13 cellular contexts compared by ENCODE assay signal in genomic region chr7:25091129-25091528, GRCh38. TPM values are rescaled to one million over a fixed set of nuclear protein-coding genes. Genes with fewer than 3 reads are reported as not detected.
DNase-seq lines count a peak whose midpoint lies in the region; ATAC-seq and TF ChIP-seq lines count a peak whose summit lies in the region.
"Had no signal": no experiment of that assay in that cellular context is flagged by ENCODE, and none has a peak within 500 bp of the region (broad histone marks: within the 10 kb centered on the region; RNA-seq: fewer than 3 reads in every experiment).

No MANE protein-coding gene starts in this region.

- H3K4me1 ChIP-seq in Caco-2, result no peaks in the 10 kb centered on the region

- ATAC-seq in activated CD4-positive, alpha-beta T cell treated with anti-CD3 and anti-CD28 coated beads for 36 hours, result no peak

- H2AFZ ChIP-seq in SU-DHL-6 (ENCODE audit: low read depth, low read length, severe bottlenecking), result peak overlapping the region; percentile 1

- H3K36me3 Mint-ChIP-seq in Calu3 (ENCODE audit: insufficient read depth, unreplicated experiment), result peaks cover 23% of the 10 kb centered on the region
- no peaks in the 10 kb centered on the region for H3K36me3 Mint-ChIP-seq in Caco-2 (ENCODE audit: insufficient read depth, unreplicated experiment)
- no peaks in the 10 kb centered on the region for H3K36me3 Mint-ChIP-seq in activated CD4-positive, alpha-beta T cell treated with anti-CD3 and anti-CD28 coated beads for 36 hours (ENCODE audit: low read depth)
- H3K36me3 Mint-ChIP-seq: CD4-positive, alpha-beta memory T cell had no signal

- POLR2A ChIA-PET in Caco-2 (lab: Charles Lee), result no interaction called here
- POLR2A ChIA-PET in activated CD4-positive, alpha-beta T cell treated with anti-CD3 and anti-CD28 coated beads for 36 hours (lab: Charles Lee), result no interaction called here

- intact Hi-C loops in Calu3 (cut with micrococcal nuclease; ENCODE audit: unreplicated experiment) (loop anchor here (5.0 to 10.0 kb wide), 4 partner anchors 124 to 799 kb away; no protein-coding TSS in a partner anchor), Caco-2 (cut with micrococcal nuclease; ENCODE audit: unreplicated experiment) (loop anchor here (5.0 to 10.0 kb wide), 2 partner anchors 74 to 209 kb away; no protein-coding TSS in a partner anchor)
- intact Hi-C loops in activated CD4-positive, alpha-beta T cell treated with anti-CD3 and anti-CD28 coated beads for 36 hours (cut with DNase I, micrococcal nuclease), result loop anchor here (10.0 kb wide), 4 partner anchors 426 to 1516 kb away; partner anchors contain the start of gene PALS2 (in 1 of the 2)

- CTCF ChIA-PET in Calu3 (lab: Charles Lee), result interaction anchor here (1.3 to 4.2 kb wide), 3 partner anchors 21 to 279 kb away, joined by 4 to 57 read pairs (median 6); no protein-coding TSS in a partner anchor
- CTCF ChIA-PET in Caco-2 (lab: Charles Lee), result interaction anchor here (1.1 to 3.6 kb wide), 2 partner anchors 278 kb away, joined by 3 to 78 read pairs; no protein-coding TSS in a partner anchor
- CTCF ChIA-PET in activated CD4-positive, alpha-beta T cell treated with anti-CD3 and anti-CD28 coated beads for 36 hours (lab: Charles Lee), result interaction anchor here (0.6 to 9.0 kb wide), 12 partner anchors 9 to 403 kb away, joined by 3 to 152 read pairs (median 4); no protein-coding TSS in a partner anchor

- no peak overlapping the region for H3K9ac ChIP-seq in SU-DHL-6 (ENCODE audit: low read length)

- no peaks in the 10 kb centered on the region for H3K9me2 ChIP-seq in SU-DHL-6 (replicated peaks; ENCODE audit: insufficient read depth, low read length)

- peaks cover 10% of the 10 kb centered on the region; the same call in 1 of the 2 replicates for H3F3A ChIP-seq in SU-DHL-6 (ENCODE audit: insufficient read depth)

- DNase-seq in Calu3 (no peak), kidney tubule cell (ENCODE audit: low spot score) (peak; percentile 67), renal cortical epithelial cell (ENCODE audit: low read depth) (peak; percentile 84), Caco-2 (no peak)
- DNase-seq in stimulated activated CD4-positive, alpha-beta T cell treated with anti-CD3 and anti-CD28 coated beads, Interleukin-2, amount 100 ng/mL, for 48 hours, result no peak
- no peak for DNase-seq in activated CD4-positive, alpha-beta T cell treated with anti-CD3 and anti-CD28 coated beads for 36 hours
- DNase-seq: BE2C; CD4-positive, alpha-beta memory T cell; DMS53; GF-D8 had no signal

- H4K20me1 ChIP-seq in SU-DHL-6 (ENCODE audit: low read depth, low read length), result no peaks in the 10 kb centered on the region

- H3K4me3 ChIP-seq in SU-DHL-6 (ENCODE audit: insufficient read depth, low read length, poor library complexity, severe bottlenecking) (no peak overlapping the region), Caco-2 (ENCODE audit: low read depth, low read length) (no peak overlapping the region)
- H3K4me3 ChIP-seq: HAP-1 had no signal

- no peaks in the 10 kb centered on the region for H3K27me3 ChIP-seq in SU-DHL-6 (ENCODE audit: low read length)
- no peaks in the 10 kb centered on the region for H3K27me3 ChIP-seq in Caco-2 (replicated peaks; ENCODE audit: control insufficient read depth, insufficient read depth, low read length)
- H3K27me3 ChIP-seq: BE2C had no signal

- H3K9me3 ChIP-seq in SU-DHL-6 (ENCODE audit: insufficient read depth, low read length) (no peaks in the 10 kb centered on the region), Caco-2 (no peaks in the 10 kb centered on the region; the same call in 1 of the 2 replicates)
- H3K9me3 ChIP-seq: BE2C, HAP-1 had no signal

- no peaks in the 10 kb centered on the region for H3K79me2 ChIP-seq in SU-DHL-6 (ENCODE audit: insufficient read depth, low read length)

- no peak overlapping the region for H3K4me3 Mint-ChIP-seq in Calu3 (ENCODE audit: low read depth, unreplicated experiment)
- no peak overlapping the region for H3K4me3 Mint-ChIP-seq in Caco-2 (ENCODE audit: unreplicated experiment)
- H3K4me3 Mint-ChIP-seq in activated CD4-positive, alpha-beta T cell treated with anti-CD3 and anti-CD28 coated beads for 36 hours, result no peak overlapping the region
- H3K4me3 Mint-ChIP-seq: CD4-positive, alpha-beta memory T cell had no signal

- H3K27me3 Mint-ChIP-seq in Calu3 (ENCODE audit: unreplicated experiment) (no peaks in the 10 kb centered on the region), Caco-2 (ENCODE audit: insufficient read depth, unreplicated experiment) (no peaks in the 10 kb centered on the region)
- peaks cover 2% of the 10 kb centered on the region for H3K27me3 Mint-ChIP-seq in activated CD4-positive, alpha-beta T cell treated with anti-CD3 and anti-CD28 coated beads for 36 hours

- no peak overlapping the region for H3K27ac ChIP-seq in SU-DHL-6 (ENCODE audit: low read depth, low read length)
- H3K27ac ChIP-seq: C4-2B had no signal

- peaks cover 72% of the 10 kb centered on the region for H3K4me1 Mint-ChIP-seq in Calu3 (ENCODE audit: low read depth, unreplicated experiment)
- peaks cover 19% of the 10 kb centered on the region for H3K4me1 Mint-ChIP-seq in Caco-2 (ENCODE audit: low read depth, unreplicated experiment)
- peaks cover 12% of the 10 kb centered on the region for H3K4me1 Mint-ChIP-seq in activated CD4-positive, alpha-beta T cell treated with anti-CD3 and anti-CD28 coated beads for 36 hours

- H3K36me3 ChIP-seq in SU-DHL-6 (ENCODE audit: low read length), result no peaks in the 10 kb centered on the region
- H3K36me3 ChIP-seq in Caco-2 (ENCODE audit: control insufficient read depth, insufficient read depth, low read length), result no peaks in the 10 kb centered on the region
- H3K36me3 ChIP-seq: BE2C, HAP-1 had no signal

- H3K9me3 Mint-ChIP-seq in Calu3 (ENCODE audit: low read depth, unreplicated experiment) (no peaks in the 10 kb centered on the region), Caco-2 (ENCODE audit: unreplicated experiment) (peaks cover 11% of the 10 kb centered on the region)
- no peaks in the 10 kb centered on the region for H3K9me3 Mint-ChIP-seq in activated CD4-positive, alpha-beta T cell treated with anti-CD3 and anti-CD28 coated beads for 36 hours (ENCODE audit: low read depth)
- H3K9me3 Mint-ChIP-seq: CD4-positive, alpha-beta memory T cell had no signal

- peak overlapping the region; percentile 91 for H3K27ac Mint-ChIP-seq in Calu3 (ENCODE audit: unreplicated experiment)
- no peak overlapping the region for H3K27ac Mint-ChIP-seq in Caco-2 (ENCODE audit: unreplicated experiment)
- H3K27ac Mint-ChIP-seq in activated CD4-positive, alpha-beta T cell treated with anti-CD3 and anti-CD28 coated beads for 36 hours, result no peak overlapping the region
- H3K27ac Mint-ChIP-seq: CD4-positive, alpha-beta memory T cell had no signal

- TF ChIP-seq CTCF in Calu3 (IDR thresholded peaks at IDR 0.05; ENCODE audit: unreplicated experiment), result no peak
- TF ChIP-seq CTCF in SU-DHL-6 (IDR thresholded peaks at IDR 0.05; ENCODE audit: insufficient read depth, low read length, poor library complexity, severe bottlenecking), result no peak
- no peak for TF ChIP-seq CTCF in Caco-2 (IDR thresholded peaks at IDR 0.05; ENCODE audit: insufficient read depth in 1 of 2, low read depth in 1 of 2, low read length in 1 of 2, severe bottlenecking in 1 of 2, unreplicated experiment in 1 of 2)

- no peak overlapping the region for H3K4me2 ChIP-seq in SU-DHL-6 (ENCODE audit: low read depth, low read length, poor library complexity, severe bottlenecking)

- BruUV-seq in Calu3 (replicated peaks; lab: Mats Ljungman, UMichigan) (no TSS peak), Caco-2 (replicated peaks; lab: Mats Ljungman, UMichigan) (no TSS peak)

RNA-seq across cellular contexts. Expression of gene CYCS, which starts 33.9 kb away (rescaled TPM):
- total RNA-seq in Calu3 (2022), result 258 and 276 TPM in 2 replicates
- 62.9 and 127 TPM in 2 replicates for total RNA-seq in renal cortical epithelial cell
- 156 and 177 TPM in 2 replicates for total RNA-seq in Caco-2 (2022)
- total RNA-seq in activated CD4-positive, alpha-beta T cell treated with anti-CD3 and anti-CD28 coated beads for 36 hours, result 100 to 1,000 TPM; 222 to 237 TPM

Comparison
In these comparisons a context has a peak if more than half of its experiments do, and no peak if none do; other contexts are left out.
1. DNase-seq: peak in kidney tubule cell (single experiment) and renal cortical epithelial cell (single experiment); none in Calu3 (single experiment), Caco-2 (0 of 2), stimulated activated CD4-positive, alpha-beta T cell treated with anti-CD3 and anti-CD28 coated beads, Interleukin-2, amount 100 ng/mL, for 48 hours (0 of 2) and activated CD4-positive, alpha-beta T cell treated with anti-CD3 and anti-CD28 coated beads for 36 hours (single experiment).